8 cellular contexts compared by ENCODE assay signal in genomic region chr5:42908509-42909488, GRCh38.
A peak's percentile ranks its signal among the peaks of the same experiment; 100 is the strongest.
DNase-seq lines count a peak whose midpoint lies in the region; ATAC-seq and TF ChIP-seq lines count a peak whose summit lies in the region.

No MANE protein-coding gene starts in this region.

- H3K27me3 ChIP-seq in adipocyte (replicated peaks; ENCODE audit: control insufficient read depth, insufficient read depth, low read length) (peaks cover 5% of the 10 kb centered on the region), upper lobe of left lung (no peaks in the 10 kb centered on the region)

- peak overlapping the region; percentile 64 for H3K9ac ChIP-seq in adipocyte (ENCODE audit: low read length)

- DNase-seq in NCI-H1417 (lab: John Stamatoyannopoulos, UW) (peak; percentile 93 to 98 (median 97)), SW 1271 (lab: John Stamatoyannopoulos, UW) (peak; percentile 25 to 89), adipocyte (ENCODE audit: low read depth) (peak; percentile 97), left cardiac atrium (peak; percentile 95), posterior cingulate gyrus (peak; percentile 85 to 98 (median 90)), upper lobe of left lung (peak in 1 of 2 donors; percentile 94)

- H3K4me3 ChIP-seq in adipocyte (ENCODE audit: low read length) = peak overlapping the region; percentile 85
- H3K4me3 ChIP-seq in upper lobe of left lung = peak overlapping the region; percentile 21 to 54 (median 46)

- intact Hi-C loops in left cardiac atrium (cut with DNase I) (loop anchor here in 1 of 2 donors (5.0 to 10.0 kb wide), 2 partner anchors 134 to 196 kb away; partner anchors contain the start of gene ANXA2R), posterior cingulate gyrus (cut with DNase I) (loop anchor here (1.0 to 5.0 kb wide), 2 partner anchors 84 to 481 kb away; no protein-coding TSS in a partner anchor)

- H3K9me3 ChIP-seq in adipocyte (ENCODE audit: control insufficient read depth, low read length) = no peaks in the 10 kb centered on the region
- no peaks in the 10 kb centered on the region for H3K9me3 ChIP-seq in upper lobe of left lung

- H3K36me3 ChIP-seq in adipocyte (ENCODE audit: control insufficient read depth, insufficient read depth, low read length, severe bottlenecking) (no peaks in the 10 kb centered on the region), upper lobe of left lung (no peaks in the 10 kb centered on the region)

- H3K4me1 ChIP-seq in adipocyte (ENCODE audit: control insufficient read depth, insufficient read depth, low read length) (peaks cover 5% of the 10 kb centered on the region), upper lobe of left lung (peaks cover 4 to 12% (median 10%) of the 10 kb centered on the region in 4 donors)

- ATAC-seq in HG02798 (IDR thresholded peaks at IDR 0.05; ENCODE audit: poor library complexity, unreplicated experiment) = peak; percentile 92
- peak; percentile 94 for ATAC-seq in left cardiac atrium
- ATAC-seq in upper lobe of left lung (ENCODE audit: low FRiP score in 2 of 2) = peak; percentile 90 to 96

- TF ChIP-seq POLR2A in upper lobe of left lung (IDR thresholded peaks at IDR 0.05) = no peak

- TF ChIP-seq CTCF in GM12872 (IDR thresholded peaks at IDR 0.05; ENCODE audit: insufficient read depth, low read depth, low read length) = peak; percentile 91
- peak; percentile 74 to 90 (median 88) for TF ChIP-seq CTCF in upper lobe of left lung (IDR thresholded peaks at IDR 0.05)

- peak overlapping the region in 1 of 4 donors; percentile 31 for H3K27ac ChIP-seq in upper lobe of left lung

- WGBS in upper lobe of left lung, 2 donors = 7 to 9% methylated on average over 26 to 30 of the region's 30 CpGs

- TF ChIP-seq EP300 in upper lobe of left lung (IDR thresholded peaks at IDR 0.05) = no peak
